In genomic region chr5:141657937-141658545, GRCh38 we compare ENCODE assay signal across 10 cellular contexts. TPM values are rescaled to one million over a fixed set of nuclear protein-coding genes. Genes with fewer than 3 reads are reported as not detected.
DNase-seq lines count a peak whose midpoint lies in the region; ATAC-seq and TF ChIP-seq lines count a peak whose summit lies in the region.
"Had no signal": no experiment of that assay in that cellular context is flagged by ENCODE, and none has a peak within 500 bp of the region (broad histone marks: within the 10 kb centered on the region; RNA-seq: fewer than 3 reads in every experiment).

No MANE protein-coding gene starts in this region.

- DNase-seq in A172 (ENCODE audit: low spot score), result peak; percentile 84
- DNase-seq in chondrocyte (ENCODE audit: low spot score), result no peak
- DNase-seq in iPS-NIHi7 (ENCODE audit: extremely low spot score), result no peak
- no peak for DNase-seq in SIG-M5 (lab: John Stamatoyannopoulos, UW)
- no peak for DNase-seq in stimulated activated CD4-positive, alpha-beta T cell treated with anti-CD3 and anti-CD28 coated beads, Interleukin-1b, Interleukin-23, amount 100 ng/mL, for 48 hours
- DNase-seq: colonic mucosa, DND-41 had no signal

- H3K4me1 Mint-ChIP-seq in chondrocyte (ENCODE audit: low read depth), result peaks cover 8% of the 10 kb centered on the region

- no peak overlapping the region for H3K4me3 Mint-ChIP-seq in chondrocyte (ENCODE audit: unreplicated experiment)

- no peaks in the 10 kb centered on the region for H3K9me3 Mint-ChIP-seq in chondrocyte (ENCODE audit: low read depth)

- H3K27ac Mint-ChIP-seq in chondrocyte (ENCODE audit: unreplicated experiment), result peak overlapping the region; percentile 18

- no peak for TF ChIP-seq CTCF in chondrocyte (IDR thresholded peaks at IDR 0.05)

- H3K36me3 Mint-ChIP-seq in chondrocyte (ENCODE audit: low read depth), result peaks cover 3% of the 10 kb centered on the region

- no peaks in the 10 kb centered on the region for H3K27me3 Mint-ChIP-seq in chondrocyte (ENCODE audit: low read depth)

- peak; percentile 68 for ATAC-seq in GM18873 (IDR thresholded peaks at IDR 0.05; ENCODE audit: low FRiP score, unreplicated experiment)
- ATAC-seq in HG03469 (IDR thresholded peaks at IDR 0.05; ENCODE audit: unreplicated experiment), result peak; percentile 61
- no peak for ATAC-seq in HG02884 (IDR thresholded peaks at IDR 0.05; ENCODE audit: unreplicated experiment)

RNA-seq across cellular contexts. Expression of gene FCHSD1, which starts 6.8 kb away (rescaled TPM):
- 7.1 and 21.6 TPM in 2 replicates for total RNA-seq in A172 (2014; rRNA removed; shearing (Covaris generic))
- 16.4 to 29.8 TPM (median 24.7 TPM) in 3 replicates for total RNA-seq in chondrocyte

RNA-seq across cellular contexts. Expression of gene RELL2, which starts 21.2 kb away (rescaled TPM):
- 6.9 and 10.4 TPM in 2 replicates for total RNA-seq in A172 (2014; rRNA removed; shearing (Covaris generic))
- total RNA-seq in chondrocyte, result 2.9 to 6.1 TPM (median 5.2 TPM) in 3 replicates

RNA-seq across cellular contexts. Expression of gene HDAC3, which starts 21.4 kb away (rescaled TPM):
- 74.1 and 78.7 TPM in 2 replicates for total RNA-seq in A172 (2014; rRNA removed; shearing (Covaris generic))
- 46.5 to 55.4 TPM (median 47.8 TPM) in 3 replicates for total RNA-seq in chondrocyte

RNA-seq across cellular contexts. Expression of gene ARAP3, which starts 24.0 kb away (rescaled TPM):
- 4.3 and 6.8 TPM in 2 replicates for total RNA-seq in A172 (2014; rRNA removed; shearing (Covaris generic))
- total RNA-seq in chondrocyte, result 1.3 to 7.1 TPM (median 5.9 TPM) in 3 replicates

RNA-seq across cellular contexts. Expression of gene DIAPH1, which starts 39.2 kb away (rescaled TPM):
- total RNA-seq in A172 (2014; rRNA removed; shearing (Covaris generic)), result 28.2 and 32.9 TPM in 2 replicates
- total RNA-seq in chondrocyte, result 44.1 to 56.2 TPM (median 44.9 TPM) in 3 replicates
